ENCODE assay signal across 20 cellular contexts in the genomic region with DNA sequence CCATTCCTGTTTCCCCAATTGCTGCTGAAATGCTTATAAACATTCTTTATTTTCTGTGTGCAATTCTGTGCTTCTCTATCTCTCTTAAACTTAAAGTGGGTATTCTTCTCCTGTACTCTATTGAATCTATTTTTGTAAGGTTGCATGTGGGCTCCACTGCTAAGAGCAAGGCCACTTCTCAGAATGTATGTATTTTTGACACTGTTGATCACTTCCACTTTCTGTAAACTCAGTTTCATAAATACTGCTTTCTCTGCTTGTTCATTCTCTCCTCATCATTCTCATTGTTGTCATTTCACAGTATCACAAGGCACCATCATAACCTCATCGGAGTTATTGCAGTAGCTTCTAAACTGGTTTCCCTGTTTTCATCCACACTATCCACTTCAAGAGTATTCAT.
A peak's percentile ranks its signal among the peaks of the same experiment; 100 is the strongest.
DNase-seq lines count a peak whose midpoint lies in the region; ATAC-seq and TF ChIP-seq lines count a peak whose summit lies in the region.
"Had no signal": no experiment of that assay in that cellular context is flagged by ENCODE, and none has a peak within 500 bp of the region (broad histone marks: within the 10 kb centered on the region; RNA-seq: fewer than 3 reads in every experiment).

No MANE protein-coding gene starts in this region.

- H3K4me3 ChIP-seq in tibial nerve (no peak overlapping the region), smooth muscle cell (no peak overlapping the region)
- H3K4me3 ChIP-seq: K562 had no signal

- H3K79me2 ChIP-seq in smooth muscle cell (ENCODE audit: low read depth): no peaks in the 10 kb centered on the region

- no peaks in the 10 kb centered on the region for H3K36me3 ChIP-seq in tibial nerve
- no peaks in the 10 kb centered on the region for H3K36me3 ChIP-seq in smooth muscle cell (ENCODE audit: low read depth)

- ATAC-seq in GM19023 (IDR thresholded peaks at IDR 0.05; ENCODE audit: unreplicated experiment) (peak; percentile 45), HG02852 (IDR thresholded peaks at IDR 0.05; ENCODE audit: unreplicated experiment) (peak; percentile 81), HG03442 (IDR thresholded peaks at IDR 0.05; ENCODE audit: unreplicated experiment) (peak; percentile 76), HG03139 (IDR thresholded peaks at IDR 0.05; ENCODE audit: unreplicated experiment) (no peak)
- ATAC-seq: K562 had no signal

- no peaks in the 10 kb centered on the region for H3K27me3 ChIP-seq in tibial nerve
- H3K27me3 ChIP-seq in smooth muscle cell (ENCODE audit: low read depth): peaks cover 4% of the 10 kb centered on the region

- no peak for DNase-seq in tibial nerve (ENCODE audit: low spot score in 2 of 2)
- DNase-seq in smooth muscle cell (lab: John Stamatoyannopoulos, UW; ENCODE audit: unreplicated experiment): no peak
- DNase-seq in NOMO-1 (lab: John Stamatoyannopoulos, UW; ENCODE audit: unreplicated experiment in 2 of 2): no peak
- DNase-seq: ACHN; C1 segment of cervical spinal cord; CD8-positive, alpha-beta memory T cell; DMS53; EL; H7; NCI-H1105 treated with DMSO at 0.1 percent for 48 hours; NCI-H1694; NCI-H510A; NCI-H748 treated with DMSO at 0.1 percent for 48 hours; SHP77 treated with DMSO at 0.1 percent for 48 hours; SK-N-SH had no signal

- TF ChIP-seq CTCF in tibial nerve (IDR thresholded peaks at IDR 0.05) (no peak), smooth muscle cell (IDR thresholded peaks at IDR 0.05; ENCODE audit: borderline replicate concordance, insufficient read depth, poor library complexity, severe bottlenecking) (no peak)

- no peak overlapping the region for H3K9ac ChIP-seq in smooth muscle cell (ENCODE audit: low read depth)
- H3K9ac ChIP-seq: SK-N-SH had no signal

- 95 to 98% methylated on average over 1 of the region's 1 CpG for WGBS in tibial nerve, 2 donors
- 93% methylated on average over 1 of the region's 1 CpG for WGBS in smooth muscle cell (ENCODE audit: low lambda C conversion rate)

- no peak for TF ChIP-seq EP300 in tibial nerve (IDR thresholded peaks at IDR 0.05)

- H3K27ac ChIP-seq in tibial nerve: no peak overlapping the region
- H3K27ac ChIP-seq in smooth muscle cell (ENCODE audit: low read depth): no peak overlapping the region

- no peaks in the 10 kb centered on the region for H4K20me1 ChIP-seq in smooth muscle cell (ENCODE audit: low read depth)

- TF ChIP-seq POLR2A in tibial nerve (IDR thresholded peaks at IDR 0.05): no peak

- H3K4me2 ChIP-seq in smooth muscle cell: no peak overlapping the region
- H3K4me2 ChIP-seq: SK-N-SH had no signal

- H3F3A ChIP-seq in smooth muscle cell (ENCODE audit: low read depth): no peaks in the 10 kb centered on the region

- no peaks in the 10 kb centered on the region for H3K9me3 ChIP-seq in tibial nerve
- no peaks in the 10 kb centered on the region for H3K9me3 ChIP-seq in smooth muscle cell (replicated peaks; ENCODE audit: low read depth)
- H3K9me3 ChIP-seq: SK-N-SH had no signal

- no peaks in the 10 kb centered on the region for H3K4me1 ChIP-seq in tibial nerve
- H3K4me1 ChIP-seq in smooth muscle cell (ENCODE audit: low read depth): no peaks in the 10 kb centered on the region

- H2AFZ ChIP-seq in smooth muscle cell (ENCODE audit: low read depth): no peak overlapping the region
